15 cellular contexts compared by ENCODE assay signal in the genomic region with DNA sequence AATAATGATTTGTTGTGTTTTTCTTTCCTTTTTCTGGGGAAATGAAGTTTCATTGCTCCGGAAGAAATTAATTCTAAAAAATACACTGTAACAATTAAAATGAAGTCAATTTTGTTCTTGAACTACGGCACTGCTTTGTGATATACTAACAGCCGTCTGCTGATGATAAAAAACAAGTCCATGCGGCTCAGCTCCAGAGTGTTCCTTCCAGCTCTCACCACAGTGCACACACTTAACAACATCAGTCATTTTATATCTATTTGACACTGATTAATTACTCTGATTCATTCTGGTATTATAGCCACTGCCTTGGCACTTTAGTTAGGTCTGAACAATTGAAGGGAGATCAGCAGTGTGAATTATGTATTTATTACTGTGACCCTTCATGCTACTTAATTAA.
"Had no signal": no experiment of that assay in that cellular context is flagged by ENCODE, and none has a peak within 500 bp of the region (broad histone marks: within the 10 kb centered on the region; RNA-seq: fewer than 3 reads in every experiment).

No MANE protein-coding gene starts in this region.

- H3K27me3 ChIP-seq: dorsolateral prefrontal cortex, heart left ventricle, upper lobe of left lung had no signal

- H3K27ac ChIP-seq: dorsolateral prefrontal cortex, heart left ventricle, upper lobe of left lung had no signal

- ATAC-seq: activated CD4-positive, CD25-positive, alpha-beta regulatory T cell treated with anti-CD3 and anti-CD28 coated beads, Interleukin-2, amount 50 U/mL, for 24 hours; activated CD8-positive, alpha-beta memory T cell treated with anti-CD3 and anti-CD28 coated beads, Interleukin-2, amount 10 ng/mL, durations not matched to agents 7 days and 5 days; heart left ventricle; natural killer cell treated with Interleukin-12 subunit alpha and Interleukin-12 subunit beta and Interleukin-15 and Interleukin-18, amount 100 ng/mL, for 72 hours; sciatic nerve; stimulated activated naive CD8-positive, alpha-beta T cell treated with anti-CD3 and anti-CD28 coated beads, Interleukin-15, Interleukin-2, amounts not matched to agents 100 U/mL and 50 U/mL, for 24 hours had no signal

- H3K4me1 ChIP-seq: heart left ventricle, upper lobe of left lung had no signal

- H3K9me3 ChIP-seq: heart left ventricle, upper lobe of left lung had no signal

- DNase-seq: activated CD4-positive, alpha-beta T cell treated with anti-CD3 and anti-CD28 coated beads, Interleukin-2, amount 50 U/mL, for 4 hours; activated CD8-positive, alpha-beta memory T cell treated with anti-CD3 and anti-CD28 coated beads, Interleukin-2, amount 10 ng/mL, durations not matched to agents 7 days and 5 days; activated gamma-delta T cell; activated T-cell treated with anti-CD3 and anti-CD28 coated beads, Interleukin-2, amount 50 U/mL, for 24 hours; dorsolateral prefrontal cortex; foreskin melanocyte; heart left ventricle; mesenchymal stem cell; occipital lobe; stimulated activated CD4-positive, alpha-beta T cell treated with anti-CD3 and anti-CD28 coated beads, Interleukin-2, amount 100 ng/mL, for 24 hours; stimulated activated naive CD8-positive, alpha-beta T cell treated with anti-CD3 and anti-CD28 coated beads, Interleukin-15, Interleukin-2, amounts not matched to agents 100 U/mL and 50 U/mL, for 24 hours; upper lobe of left lung had no signal

- H3K4me3 ChIP-seq: dorsolateral prefrontal cortex, heart left ventricle, upper lobe of left lung had no signal
